In genomic region chr3:110307065-110307809, GRCh38 we compare ENCODE assay signal across 33 cellular contexts.
DNase-seq lines count a peak whose midpoint lies in the region; ATAC-seq and TF ChIP-seq lines count a peak whose summit lies in the region.
"Had no signal": no experiment of that assay in that cellular context is flagged by ENCODE, and none has a peak within 500 bp of the region (broad histone marks: within the 10 kb centered on the region; RNA-seq: fewer than 3 reads in every experiment).

No MANE protein-coding gene starts in this region.

- H3K9me3 Mint-ChIP-seq in activated T-helper 17 cell treated with anti-CD3 and anti-CD28 coated beads, Interleukin-2, amount 50 U/mL, for 72 hours = no peaks in the 10 kb centered on the region
- no peaks in the 10 kb centered on the region for H3K9me3 Mint-ChIP-seq in CD4-positive, alpha-beta memory T cell
- H3K9me3 Mint-ChIP-seq: activated naive CD4-positive, alpha-beta T cell treated with anti-CD3 and anti-CD28 coated beads, Interleukin-2, amount 50 U/mL, for 72 hours; mesothelial cell of epicardium; stimulated activated naive CD8-positive, alpha-beta T cell treated with anti-CD3 and anti-CD28 coated beads, Interleukin-15, Interleukin-2, amounts not matched to agents 100 ng/mL and 50 ng/mL, for 24 hours had no signal

- CTCF ChIA-PET in CD4-positive, alpha-beta memory T cell (lab: Charles Lee; ENCODE audit: partially characterized antibody) = interaction anchor here (1.2 kb wide), 1 partner anchor 9 kb away, joined by 3 read pairs; no protein-coding TSS in a partner anchor

- H3K9me2 ChIP-seq in GM23248 (ENCODE audit: insufficient read depth) = no peaks in the 10 kb centered on the region; the same call in 1 of the 2 replicates

- H3K4me3 ChIP-seq in GM23248 (no peak overlapping the region), foreskin fibroblast (ENCODE audit: low read depth in 1 of 2, low read length in 2 of 2) (no peak overlapping the region)
- no peak overlapping the region for H3K4me3 ChIP-seq in CD4-positive, alpha-beta memory T cell (ENCODE audit: low read length in 2 of 2)
- H3K4me3 ChIP-seq: BLaER1, spleen, testis had no signal

- peaks cover 11% of the 10 kb centered on the region for H3F3A ChIP-seq in GM23248 (ENCODE audit: insufficient read depth)

- H3K36me3 Mint-ChIP-seq in activated T-helper 17 cell treated with anti-CD3 and anti-CD28 coated beads, Interleukin-2, amount 50 U/mL, for 72 hours (ENCODE audit: low read depth) = no peaks in the 10 kb centered on the region
- H3K36me3 Mint-ChIP-seq in CD4-positive, alpha-beta memory T cell = no peaks in the 10 kb centered on the region
- H3K36me3 Mint-ChIP-seq: activated naive CD4-positive, alpha-beta T cell treated with anti-CD3 and anti-CD28 coated beads, Interleukin-2, amount 50 U/mL, for 72 hours; mesothelial cell of epicardium had no signal

- POLR2A ChIA-PET in CD4-positive, alpha-beta memory T cell (lab: Charles Lee; ENCODE audit: partially characterized antibody) = no interaction called here

- H3K27ac Mint-ChIP-seq in activated T-helper 17 cell treated with anti-CD3 and anti-CD28 coated beads, Interleukin-2, amount 50 U/mL, for 72 hours = no peak overlapping the region
- H3K27ac Mint-ChIP-seq in CD4-positive, alpha-beta memory T cell = peak overlapping the region in 1 of 7 donors; percentile 47
- H3K27ac Mint-ChIP-seq: activated CD8-positive, alpha-beta T cell treated with anti-CD3 and anti-CD28 coated beads, Interleukin-2, amount 10 ng/mL, durations not matched to agents 7 days and 5 days; activated naive CD4-positive, alpha-beta T cell treated with anti-CD3 and anti-CD28 coated beads, Interleukin-2, amount 50 U/mL, for 72 hours; mesothelial cell of epicardium; stimulated activated naive CD8-positive, alpha-beta T cell treated with anti-CD3 and anti-CD28 coated beads, Interleukin-15, Interleukin-2, amounts not matched to agents 100 ng/mL and 50 ng/mL, for 24 hours had no signal

- ATAC-seq in activated T-helper 17 cell treated with anti-CD3 and anti-CD28 coated beads, Interleukin-2, amount 50 U/mL, for 72 hours (replicated peaks) = peak; percentile 11
- ATAC-seq in SK-N-SH treated with all-trans-retinoic acid at 6 μM for 48 hours (no peak), GM21381 (IDR thresholded peaks at IDR 0.05; ENCODE audit: unreplicated experiment) (no peak)
- ATAC-seq: activated CD8-positive, alpha-beta T cell treated with anti-CD3 and anti-CD28 coated beads, Interleukin-2, amount 10 ng/mL, durations not matched to agents 7 days and 5 days; activated naive CD4-positive, alpha-beta T cell treated with anti-CD3 and anti-CD28 coated beads, Interleukin-2, amount 50 U/mL, for 72 hours; right cardiac atrium had no signal

- peak; percentile 14 for DNase-seq in AG08396 (ENCODE audit: low spot score)
- peak; percentile 49 for DNase-seq in GM23248
- peak; percentile 53 to 66 for DNase-seq in foreskin fibroblast
- no peak for DNase-seq in CD4-positive, alpha-beta memory T cell
- no peak for DNase-seq in glomerular visceral epithelial cell (ENCODE audit: extremely low spot score)
- DNase-seq: activated CD4-positive, alpha-beta T cell treated with anti-CD3 and anti-CD28 coated beads for 4 hours; activated CD8-positive, alpha-beta T cell treated with anti-CD3 and anti-CD28 coated beads, Interleukin-2, amount 10 ng/mL, durations not matched to agents 7 days and 5 days; aorta; COR-L47; effector CD4-positive, alpha-beta T cell; GDM1; GOT3; head of caudate nucleus; kidney; NCI-H446; NCI-H748 treated with DMSO at 0.1 percent for 48 hours; posterior cingulate gyrus; right cardiac atrium; SHP77 treated with DMSO at 0.1 percent for 48 hours; spleen; stimulated activated CD4-positive, alpha-beta T cell treated with anti-CD3 and anti-CD28 coated beads, Interleukin-2, amount 100 ng/mL, for 24 hours; SW 1271; T1000; testis; WERI-Rb-1 had no signal

- H3K27me3 Mint-ChIP-seq in activated T-helper 17 cell treated with anti-CD3 and anti-CD28 coated beads, Interleukin-2, amount 50 U/mL, for 72 hours = no peaks in the 10 kb centered on the region
- no peaks in the 10 kb centered on the region for H3K27me3 Mint-ChIP-seq in CD4-positive, alpha-beta memory T cell
- H3K27me3 Mint-ChIP-seq: stimulated activated naive CD8-positive, alpha-beta T cell treated with anti-CD3 and anti-CD28 coated beads, Interleukin-15, Interleukin-2, amounts not matched to agents 100 ng/mL and 50 ng/mL, for 24 hours had no signal

- no peaks in the 10 kb centered on the region for H3K79me2 ChIP-seq in GM23248 (ENCODE audit: insufficient read depth)

- H3K36me3 ChIP-seq in GM23248 (ENCODE audit: low read depth) = no peaks in the 10 kb centered on the region
- H3K36me3 ChIP-seq in CD4-positive, alpha-beta memory T cell (ENCODE audit: insufficient read depth, low read length) = no peaks in the 10 kb centered on the region
- H3K36me3 ChIP-seq: BLaER1, spleen, WERI-Rb-1 had no signal

- in situ Hi-C loops in GM23248 (cut with MboI) = no loop called here

- intact Hi-C loops in CD4-positive, alpha-beta memory T cell (cut with micrococcal nuclease) = no loop called here

- H3K9me3 ChIP-seq in GM23248 (ENCODE audit: low read depth) = no peaks in the 10 kb centered on the region
- no peaks in the 10 kb centered on the region for H3K9me3 ChIP-seq in CD4-positive, alpha-beta memory T cell (ENCODE audit: control insufficient read depth in 1 of 2, low read length in 2 of 2)
- H3K9me3 ChIP-seq: BLaER1, spleen, testis had no signal

- no peaks in the 10 kb centered on the region for H4K20me1 ChIP-seq in GM23248 (ENCODE audit: insufficient read depth)
- H4K20me1 ChIP-seq: BLaER1 had no signal

- no peak for TF ChIP-seq CTCF in foreskin fibroblast (IDR thresholded peaks at IDR 0.05; ENCODE audit: low read depth, low read length)

- H3K27ac ChIP-seq in GM23248 = no peak overlapping the region
- H3K27ac ChIP-seq in CD4-positive, alpha-beta memory T cell (ENCODE audit: low read depth, low read length) = no peak overlapping the region
- H3K27ac ChIP-seq: BLaER1, KMS-11, spleen, testis, WERI-Rb-1 had no signal

- no peak overlapping the region for H3K9ac ChIP-seq in GM23248
- H3K9ac ChIP-seq: BLaER1, KMS-11 had no signal

- no peaks in the 10 kb centered on the region for H3K4me1 Mint-ChIP-seq in activated T-helper 17 cell treated with anti-CD3 and anti-CD28 coated beads, Interleukin-2, amount 50 U/mL, for 72 hours
- peaks cover 9 to 14% (median 13%) of the 10 kb centered on the region in 4 donors for H3K4me1 Mint-ChIP-seq in CD4-positive, alpha-beta memory T cell

- WGBS in GM23248 (ENCODE audit: low coverage in 1 of 2, low lambda C conversion rate in 2 of 2, missing lambda C conversion rate in 2 of 2), 2 experiments = 86 to 87% methylated on average over 2 of the region's 2 CpGs

- peaks cover 16% of the 10 kb centered on the region for H3K4me1 ChIP-seq in GM23248 (ENCODE audit: insufficient read depth)
- peaks cover 7% of the 10 kb centered on the region for H3K4me1 ChIP-seq in CD4-positive, alpha-beta memory T cell (ENCODE audit: insufficient read depth, low read length)
- H3K4me1 ChIP-seq: BLaER1, spleen, testis had no signal

- no peaks in the 10 kb centered on the region for H3K27me3 ChIP-seq in GM23248 (replicated peaks; ENCODE audit: insufficient read depth)
- H3K27me3 ChIP-seq in CD4-positive, alpha-beta memory T cell (ENCODE audit: insufficient read depth, low read length) = no peaks in the 10 kb centered on the region
- H3K27me3 ChIP-seq: BLaER1, spleen, testis had no signal

- H3K4me2 ChIP-seq in GM23248 (ENCODE audit: unreplicated experiment) = peak overlapping the region; percentile 59
- H3K4me2 ChIP-seq: BLaER1, KMS-11 had no signal

- H3K4me3 Mint-ChIP-seq in activated T-helper 17 cell treated with anti-CD3 and anti-CD28 coated beads, Interleukin-2, amount 50 U/mL, for 72 hours = no peak overlapping the region
- H3K4me3 Mint-ChIP-seq in CD4-positive, alpha-beta memory T cell = peak overlapping the region in 1 of 8 donors; percentile 11
- H3K4me3 Mint-ChIP-seq: activated CD8-positive, alpha-beta T cell treated with anti-CD3 and anti-CD28 coated beads, Interleukin-2, amount 10 ng/mL, durations not matched to agents 7 days and 5 days; mesothelial cell of epicardium; stimulated activated naive CD8-positive, alpha-beta T cell treated with anti-CD3 and anti-CD28 coated beads, Interleukin-15, Interleukin-2, amounts not matched to agents 100 ng/mL and 50 ng/mL, for 24 hours had no signal

- no peak overlapping the region for H2AFZ ChIP-seq in GM23248

TF ChIP-seq in SK-N-SH treated with all-trans-retinoic acid at 6 μM for 48 hours, 23 proteins besides CTCF, POLR2A, EP300 and RAD21 (continues in another document):
- TF ChIP-seq RARB (CRISPR knock-in tag; IDR thresholded peaks at IDR 0.05) (no peak), BACH2 (CRISPR knock-in tag; IDR thresholded peaks at IDR 0.05; ENCODE audit: borderline replicate concordance) (no peak), GLIS3 (CRISPR knock-in tag; IDR thresholded peaks at IDR 0.05) (no peak), ZNF565 (CRISPR knock-in tag; conservative IDR thresholded peaks at IDR 0.05; ENCODE audit: low read depth) (no peak), PATZ1 (CRISPR knock-in tag; IDR thresholded peaks at IDR 0.05; ENCODE audit: borderline replicate concordance) (no peak), ZFP30 (CRISPR knock-in tag; IDR thresholded peaks at IDR 0.05) (no peak)

Comparison
In these comparisons a context has a peak if more than half of its experiments do, and no peak if none do; other contexts are left out.
1. DNase-seq: peak in AG08396 (single experiment), GM23248 (single experiment) and foreskin fibroblast (2 of 2); none in CD4-positive, alpha-beta memory T cell (0 of 5) and glomerular visceral epithelial cell (single experiment).